8 cellular contexts compared by ENCODE assay signal in the genomic region with DNA sequence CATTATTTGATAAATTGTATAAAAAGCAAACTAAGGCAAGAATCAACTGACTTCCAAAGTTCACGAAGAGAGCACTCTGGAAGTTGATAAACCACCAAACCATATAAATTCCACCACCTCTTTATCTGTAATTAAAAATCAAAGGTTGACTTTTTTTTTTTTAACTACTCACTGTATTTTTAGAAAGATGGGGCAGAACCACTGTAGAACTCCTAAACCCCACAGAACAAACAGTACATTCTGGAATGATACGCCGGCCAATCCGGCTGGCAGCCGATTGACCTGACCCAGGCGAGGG. TPM values are rescaled to one million over a fixed set of nuclear protein-coding genes. Genes with fewer than 3 reads are reported as not detected.
DNase-seq lines count a peak whose midpoint lies in the region; ATAC-seq, FAIRE-seq and TF ChIP-seq lines count a peak whose summit lies in the region.

No MANE protein-coding gene starts in this region.

- H3K36me3 ChIP-seq in left lung (peaks cover 0 to 16% of the 10 kb centered on the region in 2 donors), thymus (ENCODE audit: control insufficient read depth, insufficient read depth) (no peaks in the 10 kb centered on the region)

- peak overlapping the region; percentile 91 for H3K4me3 Mint-ChIP-seq in activated CD4-positive, alpha-beta T cell treated with anti-CD3 and anti-CD28 coated beads, Interleukin-2, amount 10 ng/mL, durations not matched to agents 7 days and 5 days
- H3K4me3 Mint-ChIP-seq in activated naive CD8-positive, alpha-beta T cell treated with anti-CD3 and anti-CD28 coated beads, Interleukin-2, amount 50 U/mL, for 24 hours, result peak overlapping the region; percentile 89

- H3K27ac Mint-ChIP-seq in activated CD4-positive, alpha-beta T cell treated with anti-CD3 and anti-CD28 coated beads, Interleukin-2, amount 10 ng/mL, durations not matched to agents 7 days and 5 days, result peak overlapping the region; percentile 92
- peak overlapping the region; percentile 86 for H3K27ac Mint-ChIP-seq in activated naive CD8-positive, alpha-beta T cell treated with anti-CD3 and anti-CD28 coated beads, Interleukin-2, amount 50 U/mL, for 24 hours

- 1% methylated on average over 6 of the region's 6 CpGs for WGBS in thymus

- H3K27me3 Mint-ChIP-seq in activated CD4-positive, alpha-beta T cell treated with anti-CD3 and anti-CD28 coated beads, Interleukin-2, amount 10 ng/mL, durations not matched to agents 7 days and 5 days, result peaks cover 12% of the 10 kb centered on the region
- peaks cover 2% of the 10 kb centered on the region for H3K27me3 Mint-ChIP-seq in activated naive CD8-positive, alpha-beta T cell treated with anti-CD3 and anti-CD28 coated beads, Interleukin-2, amount 50 U/mL, for 24 hours

- H3K27me3 ChIP-seq in left lung (no peaks in the 10 kb centered on the region), thymus (ENCODE audit: control insufficient read depth, insufficient read depth) (no peaks in the 10 kb centered on the region)

- H3K4me1 ChIP-seq in left lung, result peaks cover 11 to 28% of the 10 kb centered on the region in 2 donors
- H3K4me1 ChIP-seq in thymus (ENCODE audit: control insufficient read depth, insufficient read depth, low read length), result peaks cover 7% of the 10 kb centered on the region

- no peak for TF ChIP-seq CTCF in left lung (IDR thresholded peaks at IDR 0.05)

- no peak for FAIRE-seq in HTR-8/SVneo (lab: Jason Lieb, UNC)

- ATAC-seq in activated naive CD8-positive, alpha-beta T cell treated with anti-CD3 and anti-CD28 coated beads, Interleukin-2, amount 50 U/mL, for 24 hours, result no peak
- ATAC-seq in left lung, result no peak

- CTCF ChIA-PET in activated CD4-positive, alpha-beta T cell treated with anti-CD3 and anti-CD28 coated beads, Interleukin-2, amount 10 ng/mL, durations not matched to agents 7 days and 5 days (lab: Charles Lee), result interaction anchor here (1.0 to 1.9 kb wide), 3 partner anchors 22 to 24 kb away, joined by 3 to 9 read pairs (median 4); partner anchors contain the start of genes HMMR and NUDCD2

- no peaks in the 10 kb centered on the region for H3K9me3 Mint-ChIP-seq in activated CD4-positive, alpha-beta T cell treated with anti-CD3 and anti-CD28 coated beads, Interleukin-2, amount 10 ng/mL, durations not matched to agents 7 days and 5 days
- H3K9me3 Mint-ChIP-seq in activated naive CD8-positive, alpha-beta T cell treated with anti-CD3 and anti-CD28 coated beads, Interleukin-2, amount 50 U/mL, for 24 hours, result no peaks in the 10 kb centered on the region

- intact Hi-C loops in left lung (cut with DNase I), result no loop called here

- H3K4me3 ChIP-seq in left lung, result peak overlapping the region; percentile 92 to 93
- peak overlapping the region; percentile 88 for H3K4me3 ChIP-seq in thymus (ENCODE audit: low read length)

- H3K9me3 ChIP-seq in left lung, result no peaks in the 10 kb centered on the region
- H3K9me3 ChIP-seq in thymus (ENCODE audit: control insufficient read depth), result no peaks in the 10 kb centered on the region

- H3K4me1 Mint-ChIP-seq in activated CD4-positive, alpha-beta T cell treated with anti-CD3 and anti-CD28 coated beads, Interleukin-2, amount 10 ng/mL, durations not matched to agents 7 days and 5 days, result peaks cover 42% of the 10 kb centered on the region
- H3K4me1 Mint-ChIP-seq in activated naive CD8-positive, alpha-beta T cell treated with anti-CD3 and anti-CD28 coated beads, Interleukin-2, amount 50 U/mL, for 24 hours, result peaks cover 44% of the 10 kb centered on the region

- POLR2A ChIA-PET in activated CD4-positive, alpha-beta T cell treated with anti-CD3 and anti-CD28 coated beads, Interleukin-2, amount 10 ng/mL, durations not matched to agents 7 days and 5 days (lab: Charles Lee), result interaction anchor here (1.5 kb wide), 1 partner anchor 23 kb away, joined by 6 read pairs; the partner anchor contains the start of genes HMMR and NUDCD2

- H3K27ac ChIP-seq in left lung, result peak overlapping the region; percentile 82
- peak overlapping the region; percentile 78 for H3K27ac ChIP-seq in thymus (ENCODE audit: low read depth)

- H3K36me3 Mint-ChIP-seq in activated CD4-positive, alpha-beta T cell treated with anti-CD3 and anti-CD28 coated beads, Interleukin-2, amount 10 ng/mL, durations not matched to agents 7 days and 5 days (ENCODE audit: low read depth), result peaks cover 22% of the 10 kb centered on the region
- H3K36me3 Mint-ChIP-seq in activated naive CD8-positive, alpha-beta T cell treated with anti-CD3 and anti-CD28 coated beads, Interleukin-2, amount 50 U/mL, for 24 hours (ENCODE audit: low read depth), result peaks cover 19% of the 10 kb centered on the region

- no peak for DNase-seq in activated CD4-positive, alpha-beta T cell treated with anti-CD3 and anti-CD28 coated beads, Interleukin-2, amount 10 ng/mL, durations not matched to agents 7 days and 5 days
- no peak for DNase-seq in activated CD4-positive, alpha-beta T cell treated with anti-CD3 and anti-CD28 coated beads, Interleukin-2, amount 50 U/mL, for 4 hours
- no peak for DNase-seq in activated naive CD8-positive, alpha-beta T cell treated with anti-CD3 and anti-CD28 coated beads, Interleukin-2, amount 50 U/mL, for 24 hours
- DNase-seq in left lung, result no peak
- DNase-seq in EL, result no peak
- no peak for DNase-seq in HTR-8/SVneo (ENCODE audit: insufficient read length, low spot score)
- no peak for DNase-seq in NAMALWA (ENCODE audit: low spot score)

RNA-seq across cellular contexts. Expression of gene CCNG1, which starts 0.4 kb away (rescaled TPM):
- 100 to 1,000 TPM; 137 to 142 TPM for total RNA-seq in activated CD4-positive, alpha-beta T cell treated with anti-CD3 and anti-CD28 coated beads, Interleukin-2, amount 10 ng/mL, durations not matched to agents 7 days and 5 days
- total RNA-seq in left lung, result 100 to 1,000 TPM in 1 of 2 donors, 10 to 100 TPM in 1; 76.0 to 132 TPM
- polyA plus RNA-seq in thymus, result 150 TPM

RNA-seq across cellular contexts. Expression of gene NUDCD2, which starts 22.9 kb away (rescaled TPM):
- total RNA-seq in activated CD4-positive, alpha-beta T cell treated with anti-CD3 and anti-CD28 coated beads, Interleukin-2, amount 10 ng/mL, durations not matched to agents 7 days and 5 days, result 10 to 100 TPM; 29.9 to 33.1 TPM
- total RNA-seq in left lung, result 10 to 100 TPM; 17.9 to 24.8 TPM
- 14.9 TPM for polyA plus RNA-seq in thymus

RNA-seq across cellular contexts. Expression of gene HMMR, which starts 23.5 kb away (rescaled TPM):
- total RNA-seq in activated CD4-positive, alpha-beta T cell treated with anti-CD3 and anti-CD28 coated beads, Interleukin-2, amount 10 ng/mL, durations not matched to agents 7 days and 5 days, result 10 to 100 TPM; 69.4 to 77.8 TPM
- 1 to 10 TPM; 3.6 to 8.8 TPM for total RNA-seq in left lung
- 6.2 TPM for polyA plus RNA-seq in thymus

Comparison
In these comparisons a context has a peak if more than half of its experiments do, and no peak if none do; other contexts are left out.
1. RNA of gene HMMR, which starts 23.5 kb away (total RNA-seq): 69.4 to 77.8 TPM in activated CD4-positive, alpha-beta T cell treated with anti-CD3 and anti-CD28 coated beads, Interleukin-2, amount 10 ng/mL, durations not matched to agents 7 days and 5 days; 3.6 to 8.8 TPM in left lung; every median in the first group is over 4 times any median in the second.